Comparison of ENCODE assay signal across 1 cellular context in genomic region chr6:12481292-12481691, GRCh38.
TF ChIP-seq lines count a peak whose summit lies in the region.

No MANE protein-coding gene starts in this region.

TF ChIP-seq in HEK293, 187 proteins besides CTCF, POLR2A, EP300 and RAD21 (continued from another document and continues in another):
- no peak for TF ChIP-seq PATZ1 (tag by site-specific recombination; IDR thresholded peaks at IDR 0.05)
- TF ChIP-seq ZNF341 (tag by site-specific recombination; IDR thresholded peaks at IDR 0.05; ENCODE audit: low read depth), result 0 out of 2 replicates have a peak, but pooled peaks have one; percentile 17
- TF ChIP-seq REPIN1 (tag by site-specific recombination; IDR thresholded peaks at IDR 0.05; ENCODE audit: low read depth), result no peak
- peak; percentile 48; the same call in 1 of the 2 replicates for TF ChIP-seq REST (tag by site-specific recombination; IDR thresholded peaks at IDR 0.05)
- no peak for TF ChIP-seq ZNF292 (tag by site-specific recombination; IDR thresholded peaks at IDR 0.05; ENCODE audit: borderline replicate concordance, low read depth)
- no peak for TF ChIP-seq ZBTB20 (tag by site-specific recombination; IDR thresholded peaks at IDR 0.05)
- no peak for TF ChIP-seq ZNF2 (tag by site-specific recombination; IDR thresholded peaks at IDR 0.05)
- TF ChIP-seq ZNF768 (tag by site-specific recombination; IDR thresholded peaks at IDR 0.05), result no peak
- TF ChIP-seq ZNF214 (tag by site-specific recombination; IDR thresholded peaks at IDR 0.05; ENCODE audit: borderline replicate concordance), result no peak
- TF ChIP-seq ZFP69B (tag by site-specific recombination; IDR thresholded peaks at IDR 0.05), result no peak
- TF ChIP-seq ZNF155 (tag by site-specific recombination; IDR thresholded peaks at IDR 0.05), result no peak
- no peak for TF ChIP-seq ZSCAN5A (tag by site-specific recombination; IDR thresholded peaks at IDR 0.05)
- TF ChIP-seq ZNF394 (tag by site-specific recombination; IDR thresholded peaks at IDR 0.05; ENCODE audit: borderline replicate concordance), result peak; percentile 89
- TF ChIP-seq ZNF747 (tag by site-specific recombination; IDR thresholded peaks at IDR 0.05), result no peak
- no peak for TF ChIP-seq ZNF211 (tag by site-specific recombination; IDR thresholded peaks at IDR 0.05; ENCODE audit: low read depth)
- TF ChIP-seq ZNF510 (tag by site-specific recombination; IDR thresholded peaks at IDR 0.05; ENCODE audit: insufficient replicate concordance), result peak; percentile 36
- no peak for TF ChIP-seq SP7 (tag by site-specific recombination; IDR thresholded peaks at IDR 0.05)
- no peak for TF ChIP-seq ZNF10 (tag by site-specific recombination; IDR thresholded peaks at IDR 0.05)
- TF ChIP-seq ELK4 (IDR thresholded peaks at IDR 0.05; ENCODE audit: borderline replicate concordance, low read depth, low read length), result no peak
- 0 out of 2 replicates have a peak, but pooled peaks have one; percentile 42 for TF ChIP-seq ZNF140 (tag by site-specific recombination; IDR thresholded peaks at IDR 0.05)
- TF ChIP-seq YY2 (tag by site-specific recombination; IDR thresholded peaks at IDR 0.05), result no peak
- no peak for TF ChIP-seq ZNF704 (tag by site-specific recombination; IDR thresholded peaks at IDR 0.05)
- TF ChIP-seq ZBTB49 (tag by site-specific recombination; IDR thresholded peaks at IDR 0.05; ENCODE audit: low read depth), result no peak
- TF ChIP-seq ZNF488 (tag by site-specific recombination; IDR thresholded peaks at IDR 0.05), result no peak
- no peak for TF ChIP-seq ZSCAN30 (tag by site-specific recombination; IDR thresholded peaks at IDR 0.05)
- peak; percentile 79; the same call in 1 of the 2 replicates for TF ChIP-seq ZNF518A (tag by site-specific recombination; conservative IDR thresholded peaks at IDR 0.05; ENCODE audit: low read depth)
- no peak for TF ChIP-seq ZNF221 (tag by site-specific recombination; IDR thresholded peaks at IDR 0.05; ENCODE audit: borderline replicate concordance)
- TF ChIP-seq ZNF529 (tag by site-specific recombination; IDR thresholded peaks at IDR 0.05; ENCODE audit: insufficient replicate concordance), result peak; percentile 68
- no peak for TF ChIP-seq ZNF639 (tag by site-specific recombination; IDR thresholded peaks at IDR 0.05)
- TF ChIP-seq ZNF121 (tag by site-specific recombination; IDR thresholded peaks at IDR 0.05), result no peak
- peak; percentile 40; the same call in 1 of the 2 replicates for TF ChIP-seq ZNF654 (tag by site-specific recombination; IDR thresholded peaks at IDR 0.05; ENCODE audit: low read depth)
- no peak for TF ChIP-seq KLF16 (tag by site-specific recombination; IDR thresholded peaks at IDR 0.05)
- no peak for TF ChIP-seq ZNF302 (tag by site-specific recombination; IDR thresholded peaks at IDR 0.05; ENCODE audit: low read depth)
- no peak for TF ChIP-seq BCL11B (tag by site-specific recombination; IDR thresholded peaks at IDR 0.05; ENCODE audit: low read depth)
- no peak for TF ChIP-seq MYNN (tag by site-specific recombination; IDR thresholded peaks at IDR 0.05; ENCODE audit: borderline replicate concordance)
- TF ChIP-seq ZSCAN23 (tag by site-specific recombination; IDR thresholded peaks at IDR 0.05), result no peak
- no peak for TF ChIP-seq ZNF48 (tag by site-specific recombination; IDR thresholded peaks at IDR 0.05)
- no peak for TF ChIP-seq SP2 (tag by site-specific recombination; IDR thresholded peaks at IDR 0.05)
- TF ChIP-seq ZNF530 (tag by site-specific recombination; IDR thresholded peaks at IDR 0.05; ENCODE audit: low read depth), result no peak
- no peak for TF ChIP-seq ZNF335 (tag by site-specific recombination; conservative IDR thresholded peaks at IDR 0.05)
- TF ChIP-seq ZNF423 (tag by site-specific recombination; IDR thresholded peaks at IDR 0.05), result no peak
- TF ChIP-seq ZNF670 (tag by site-specific recombination; IDR thresholded peaks at IDR 0.05; ENCODE audit: low read depth), result no peak
- TF ChIP-seq ZNF561 (tag by site-specific recombination; IDR thresholded peaks at IDR 0.05; ENCODE audit: borderline replicate concordance), result no peak
- TF ChIP-seq ZNF596 (tag by site-specific recombination; IDR thresholded peaks at IDR 0.05), result no peak
